6 cellular contexts compared by ENCODE assay signal in genomic region chr1:202968351-202968750, GRCh38. TPM values are rescaled to one million over a fixed set of nuclear protein-coding genes. Genes with fewer than 3 reads are reported as not detected.
DNase-seq lines count a peak whose midpoint lies in the region; ATAC-seq, FAIRE-seq and TF ChIP-seq lines count a peak whose summit lies in the region.

No MANE protein-coding gene starts in this region.

- TF ChIP-seq POLR2A in A549 (IDR thresholded peaks at IDR 0.05; ENCODE audit: low read length): no peak
- no peak for TF ChIP-seq POLR2A in HepG2 (IDR thresholded peaks at IDR 0.05; ENCODE audit: insufficient read depth in 1 of 2, low read depth in 2 of 2, low read length in 2 of 2)
- no peak for TF ChIP-seq POLR2A in GM12891 (IDR thresholded peaks at IDR 0.05; ENCODE audit: low read depth, low read length)

- TF ChIP-seq CTCF in A549 (IDR thresholded peaks at IDR 0.05): no peak
- TF ChIP-seq CTCF in HepG2 (CRISPR knock-in tag; IDR thresholded peaks at IDR 0.05): no peak

- H3K4me1 ChIP-seq in A549 (peaks cover 10% of the 10 kb centered on the region; the same call in 2 of the 3 replicates), NT2/D1 (ENCODE audit: insufficient read depth, insufficient read length) (peaks cover 6% of the 10 kb centered on the region), HepG2 (ENCODE audit: insufficient read depth, low read length) (peaks cover 25% of the 10 kb centered on the region)

- H3K9me3 ChIP-seq in A549 (no peaks in the 10 kb centered on the region), NT2/D1 (ENCODE audit: insufficient read depth, low read length) (no peaks in the 10 kb centered on the region), HepG2 (ENCODE audit: low read length) (no peaks in the 10 kb centered on the region)

- POLR2A ChIA-PET in A549 (lab: Yijun Ruan, JAX): no interaction called here
- POLR2A ChIA-PET in HepG2 (lab: Yijun Ruan, JAX): interaction anchor here (1.0 to 1.9 kb wide), 4 partner anchors 39 to 160 kb away, joined by 4 to 11 read pairs (median 4); partner anchors contain the start of genes KDM5B, KLHL12 and TMEM183A

- H3K4me3 ChIP-seq in A549 (no peak overlapping the region), NT2/D1 (ENCODE audit: insufficient read length, low read depth) (peak overlapping the region; percentile 62), HepG2 (replicated peaks in 1 of 3; ENCODE audit: insufficient read depth in 1 of 3, low read depth in 2 of 3, low read length in 3 of 3) (peak overlapping the region; percentile 65 to 93 (median 78))

- in situ Hi-C loops in HepG2 (cut with HindIII; ENCODE audit: extremely low pct_ligation_motif_present, low pct_unique_long_range_greater_than_20kb): no loop called here

- ATAC-seq in A549: no peak
- ATAC-seq in HepG2: no peak
- ATAC-seq in HG02623 (IDR thresholded peaks at IDR 0.05; ENCODE audit: unreplicated experiment): no peak

- H2AFZ ChIP-seq in HepG2 (ENCODE audit: low read length): no peak overlapping the region

- no TSS peak for BruUV-seq in HepG2 (replicated peaks; lab: Mats Ljungman, UMichigan)

- H3K79me2 ChIP-seq in HepG2 (ENCODE audit: insufficient read depth, low read length): no peaks in the 10 kb centered on the region

- H3K27ac ChIP-seq in A549 (no peak overlapping the region), HepG2 (ENCODE audit: extremely low read length, insufficient read depth, low read length) (no peak overlapping the region)

- FAIRE-seq in A549 (lab: Jason Lieb, UNC): no peak
- no peak for FAIRE-seq in HepG2 (lab: Jason Lieb, UNC)
- no peak for FAIRE-seq in GM12891 (lab: Jason Lieb, UNC)

- peak overlapping the region; percentile 85 for H3K4me2 ChIP-seq in A549
- peak overlapping the region; percentile 96 for H3K4me2 ChIP-seq in HepG2 (ENCODE audit: low read depth, low read length)

- H4K20me1 ChIP-seq in HepG2 (ENCODE audit: insufficient read depth, low read length): no peaks in the 10 kb centered on the region

- no peak for TF ChIP-seq RAD21 in A549 (conservative IDR thresholded peaks at IDR 0.05 in 1 of 2, IDR thresholded peaks at IDR 0.05 in 1 of 2)
- no peak for TF ChIP-seq RAD21 in HepG2 (CRISPR knock-in tag; IDR thresholded peaks at IDR 0.05)

- intact Hi-C loops in HepG2 (cut with micrococcal nuclease; ENCODE audit: unreplicated experiment): loop anchor here (2.0 kb wide), 1 partner anchor 42 kb away; the partner anchor contains the start of gene KLHL12

- CTCF ChIA-PET in A549 (lab: Yijun Ruan, JAX): interaction anchor here (0.7 to 1.6 kb wide), 8 partner anchors 10 to 57 kb away, joined by 3 to 6 read pairs (median 3); no protein-coding TSS in a partner anchor
- CTCF ChIA-PET in HepG2 (lab: Yijun Ruan, JAX; ENCODE audit: low intra/inter-chr PET ratio, low total read pairs): interaction anchor here (1.4 kb wide), 1 partner anchor 42 kb away, joined by 7 read pairs; the partner anchor contains the start of gene KLHL12

- WGBS in A549 (ENCODE audit: missing lambda C conversion rate): 80% methylated on average over 3 of the region's 3 CpGs
- WGBS in HepG2 (ENCODE audit: low lambda C conversion rate): 2% methylated on average over 3 of the region's 3 CpGs

- H3K27me3 ChIP-seq in NT2/D1 (ENCODE audit: insufficient read depth, insufficient read length) (peaks cover 5% of the 10 kb centered on the region), HepG2 (ENCODE audit: control insufficient read depth in 1 of 2, insufficient read depth in 2 of 2, low read length in 2 of 2) (0 out of 5 replicates have a peak, but pooled peaks cover 0 to 6% of the 10 kb centered on the region in 2 experiments)

- H3K36me3 ChIP-seq in NT2/D1 (ENCODE audit: insufficient read depth, insufficient read length, low read length): peaks cover 27% of the 10 kb centered on the region
- H3K36me3 ChIP-seq in HepG2 (replicated peaks in 1 of 2; ENCODE audit: control insufficient read depth in 1 of 2, insufficient read depth in 2 of 2, low read length in 2 of 2): 0 out of 5 replicates have a peak, but pooled peaks cover 0 to 1% of the 10 kb centered on the region in 2 experiments

- TF ChIP-seq EP300 in A549 (IDR thresholded peaks at IDR 0.05): no peak
- no peak for TF ChIP-seq EP300 in HepG2 (IDR thresholded peaks at IDR 0.05; ENCODE audit: low read depth in 2 of 2, low read length in 2 of 2)
- TF ChIP-seq EP300 in HepG2 (CRISPR knock-in tag; IDR thresholded peaks at IDR 0.05; ENCODE audit: borderline replicate concordance): no peak

- DNase-seq in A549 (ENCODE audit: low read depth in 1 of 2, low spot score in 1 of 2): no peak
- DNase-seq in NT2/D1 (ENCODE audit: low read depth, low spot score): no peak
- DNase-seq in HepG2 (ENCODE audit: low spot score): no peak
- DNase-seq in GM12891 (ENCODE audit: insufficient read length, low spot score): no peak
- no peak for DNase-seq in HT-29 (ENCODE audit: low spot score)

- H3K9ac ChIP-seq in NT2/D1 (ENCODE audit: insufficient read length, low read depth) (peak overlapping the region; percentile 82), HepG2 (ENCODE audit: insufficient read depth, low read depth, low read length) (peak overlapping the region; percentile 57)

RNA-seq across cellular contexts. Expression of gene CYB5R1, which starts 1.3 kb away (rescaled TPM):
- 15.9 and 19.0 TPM in 2 replicates for polyA plus RNA-seq in A549 (2011; rRNA removed)
- 14.2 and 15.8 TPM in 2 replicates for polyA plus RNA-seq in A549 (2012; cell fraction: cytosol; rRNA removed)
- polyA plus RNA-seq in A549 (2012; cell fraction: nucleus; rRNA removed): 18.7 and 19.8 TPM in 2 replicates
- 16.5 to 19.3 TPM (median 19.3 TPM) in 3 replicates for polyA plus RNA-seq in A549 (2017; fragmentation: RNase III; extraction: RNeasy Plus Mini Kit Qiagen cat#74134 plus additional on column Dnase treatment)
- polyA minus RNA-seq in A549 (2011; rRNA and poly(A)+ RNA removed): 13.1 and 19.2 TPM in 2 replicates
- total RNA-seq in HepG2 (2016; rRNA removed; fragmentation: Illumina TruSeq; extraction: Trizol): 7.9 and 18.9 TPM in 2 replicates
- total RNA-seq in HepG2 (2016; cell fraction: cytosol; rRNA removed; fragmentation: Illumina TruSeq; extraction: Trizol; ENCODE audit: low read depth): 5.7 and 6.4 TPM in 2 replicates
- 7.2 and 19.9 TPM in 2 replicates for total RNA-seq in HepG2 (2016; cell fraction: insoluble cytoplasmic fraction; rRNA removed; fragmentation: Illumina TruSeq; extraction: Trizol)
- 6.6 and 8.2 TPM in 2 replicates for total RNA-seq in HepG2 (2016; cell fraction: membrane; rRNA removed; fragmentation: Illumina TruSeq; extraction: Trizol)
- total RNA-seq in HepG2 (2016; cell fraction: nucleus; rRNA removed; fragmentation: Illumina TruSeq; extraction: Trizol): 19.1 and 22.2 TPM in 2 replicates
- polyA plus RNA-seq in HepG2 (2011; rRNA removed): 18.7 and 21.4 TPM in 2 replicates
- polyA plus RNA-seq in HepG2 (2011; cell fraction: cytosol; rRNA removed): 16.6 and 18.4 TPM in 2 replicates
- 25.5 and 32.4 TPM in 2 replicates for polyA plus RNA-seq in HepG2 (2011; cell fraction: nucleus; rRNA removed)
- 19.2 and 20.3 TPM in 2 replicates for polyA plus RNA-seq in HepG2 (2012)
- polyA plus RNA-seq in HepG2 (2016; cell fraction: cytosol; fragmentation: Illumina TruSeq; extraction: Trizol; ENCODE audit: low read depth): 4.6 and 5.2 TPM in 2 replicates
- 7.2 and 8.0 TPM in 2 replicates for polyA plus RNA-seq in HepG2 (2016; cell fraction: insoluble cytoplasmic fraction; fragmentation: Illumina TruSeq; extraction: Trizol; ENCODE audit: low read depth)
- polyA plus RNA-seq in HepG2 (2016; cell fraction: membrane; fragmentation: Illumina TruSeq; extraction: Trizol; ENCODE audit: low read depth): 5.6 and 6.0 TPM in 2 replicates
- polyA plus RNA-seq in HepG2 (2016; cell fraction: nucleus; fragmentation: Illumina TruSeq; extraction: Trizol; ENCODE audit: insufficient read depth, low read depth): 28.5 and 33.9 TPM in 2 replicates
- 28.9 and 38.2 TPM in 2 replicates for polyA minus RNA-seq in HepG2 (2011; rRNA and poly(A)+ RNA removed; ENCODE audit: low replicate concordance)
- polyA minus RNA-seq in HepG2 (2011; cell fraction: cytosol; rRNA and poly(A)+ RNA removed): 6.5 and 12.1 TPM in 2 replicates
- 21.4 and 21.9 TPM in 2 replicates for polyA minus RNA-seq in HepG2 (2011; cell fraction: nucleus; rRNA and poly(A)+ RNA removed)
- 12.9 TPM for polyA plus RNA-seq in GM12891 (2012; ENCODE audit: low read depth, missing spikeins)
- total RNA-seq in HT-29 (2014; rRNA removed; shearing (Covaris generic)): 27.5 and 38.5 TPM in 2 replicates

RNA-seq across cellular contexts. Expression of gene ADIPOR1, which starts 10.2 kb away (rescaled TPM):
- 131 and 149 TPM in 2 replicates for polyA plus RNA-seq in A549 (2011; rRNA removed)
- 64.2 and 82.2 TPM in 2 replicates for polyA plus RNA-seq in A549 (2012; cell fraction: cytosol; rRNA removed)
- polyA plus RNA-seq in A549 (2012; cell fraction: nucleus; rRNA removed): 28.4 and 37.9 TPM in 2 replicates
- polyA plus RNA-seq in A549 (2017; fragmentation: RNase III; extraction: RNeasy Plus Mini Kit Qiagen cat#74134 plus additional on column Dnase treatment): 51.4 to 56.4 TPM (median 55.2 TPM) in 3 replicates
- polyA minus RNA-seq in A549 (2011; rRNA and poly(A)+ RNA removed): 152 and 176 TPM in 2 replicates
- 55.7 and 60.0 TPM in 2 replicates for total RNA-seq in HepG2 (2016; rRNA removed; fragmentation: Illumina TruSeq; extraction: Trizol)
- total RNA-seq in HepG2 (2016; cell fraction: cytosol; rRNA removed; fragmentation: Illumina TruSeq; extraction: Trizol; ENCODE audit: low read depth): 116 and 119 TPM in 2 replicates
- 55.1 and 57.7 TPM in 2 replicates for total RNA-seq in HepG2 (2016; cell fraction: insoluble cytoplasmic fraction; rRNA removed; fragmentation: Illumina TruSeq; extraction: Trizol)
- total RNA-seq in HepG2 (2016; cell fraction: membrane; rRNA removed; fragmentation: Illumina TruSeq; extraction: Trizol): 200 TPM in 2 replicates
- 26.3 and 33.3 TPM in 2 replicates for total RNA-seq in HepG2 (2016; cell fraction: nucleus; rRNA removed; fragmentation: Illumina TruSeq; extraction: Trizol)
- polyA plus RNA-seq in HepG2 (2011; rRNA removed): 124 and 141 TPM in 2 replicates
- 127 and 156 TPM in 2 replicates for polyA plus RNA-seq in HepG2 (2011; cell fraction: cytosol; rRNA removed)
- 50.3 and 53.5 TPM in 2 replicates for polyA plus RNA-seq in HepG2 (2011; cell fraction: nucleus; rRNA removed)
- 65.7 and 73.9 TPM in 2 replicates for polyA plus RNA-seq in HepG2 (2012)
- polyA plus RNA-seq in HepG2 (2016; cell fraction: cytosol; fragmentation: Illumina TruSeq; extraction: Trizol; ENCODE audit: low read depth): 178 and 186 TPM in 2 replicates
- 75.5 and 80.9 TPM in 2 replicates for polyA plus RNA-seq in HepG2 (2016; cell fraction: insoluble cytoplasmic fraction; fragmentation: Illumina TruSeq; extraction: Trizol; ENCODE audit: low read depth)
- 224 and 225 TPM in 2 replicates for polyA plus RNA-seq in HepG2 (2016; cell fraction: membrane; fragmentation: Illumina TruSeq; extraction: Trizol; ENCODE audit: low read depth)
- 58.1 and 58.4 TPM in 2 replicates for polyA plus RNA-seq in HepG2 (2016; cell fraction: nucleus; fragmentation: Illumina TruSeq; extraction: Trizol; ENCODE audit: insufficient read depth, low read depth)
- 194 and 401 TPM in 2 replicates for polyA minus RNA-seq in HepG2 (2011; rRNA and poly(A)+ RNA removed; ENCODE audit: low replicate concordance)
- polyA minus RNA-seq in HepG2 (2011; cell fraction: cytosol; rRNA and poly(A)+ RNA removed): 65.3 and 71.4 TPM in 2 replicates
- 39.9 and 41.4 TPM in 2 replicates for polyA minus RNA-seq in HepG2 (2011; cell fraction: nucleus; rRNA and poly(A)+ RNA removed)
- polyA plus RNA-seq in GM12891 (2012; ENCODE audit: low read depth, missing spikeins): 37.8 TPM
- 105 and 117 TPM in 2 replicates for total RNA-seq in HT-29 (2014; rRNA removed; shearing (Covaris generic))

RNA-seq across cellular contexts. Expression of gene TMEM183A, which starts 38.8 kb away (rescaled TPM):
- polyA plus RNA-seq in A549 (2011; rRNA removed): 114 and 123 TPM in 2 replicates
- polyA plus RNA-seq in A549 (2012; cell fraction: cytosol; rRNA removed): 61.0 and 67.8 TPM in 2 replicates
- 40.6 and 60.6 TPM in 2 replicates for polyA plus RNA-seq in A549 (2012; cell fraction: nucleus; rRNA removed)
- 46.3 to 49.4 TPM (median 48.4 TPM) in 3 replicates for polyA plus RNA-seq in A549 (2017; fragmentation: RNase III; extraction: RNeasy Plus Mini Kit Qiagen cat#74134 plus additional on column Dnase treatment)
- polyA minus RNA-seq in A549 (2011; rRNA and poly(A)+ RNA removed): 107 and 128 TPM in 2 replicates
- total RNA-seq in HepG2 (2016; rRNA removed; fragmentation: Illumina TruSeq; extraction: Trizol): 82.0 and 85.4 TPM in 2 replicates
- 117 and 147 TPM in 2 replicates for total RNA-seq in HepG2 (2016; cell fraction: cytosol; rRNA removed; fragmentation: Illumina TruSeq; extraction: Trizol; ENCODE audit: low read depth)
- total RNA-seq in HepG2 (2016; cell fraction: insoluble cytoplasmic fraction; rRNA removed; fragmentation: Illumina TruSeq; extraction: Trizol): 82.0 and 82.7 TPM in 2 replicates
- total RNA-seq in HepG2 (2016; cell fraction: membrane; rRNA removed; fragmentation: Illumina TruSeq; extraction: Trizol): 214 and 215 TPM in 2 replicates
- 59.5 and 61.7 TPM in 2 replicates for total RNA-seq in HepG2 (2016; cell fraction: nucleus; rRNA removed; fragmentation: Illumina TruSeq; extraction: Trizol)
- 56.2 and 59.7 TPM in 2 replicates for polyA plus RNA-seq in HepG2 (2011; rRNA removed)
- 65.4 and 69.6 TPM in 2 replicates for polyA plus RNA-seq in HepG2 (2011; cell fraction: cytosol; rRNA removed)
- polyA plus RNA-seq in HepG2 (2011; cell fraction: nucleus; rRNA removed): 86.6 and 92.4 TPM in 2 replicates
- polyA plus RNA-seq in HepG2 (2012): 28.1 and 30.6 TPM in 2 replicates
- polyA plus RNA-seq in HepG2 (2016; cell fraction: cytosol; fragmentation: Illumina TruSeq; extraction: Trizol; ENCODE audit: low read depth): 140 and 156 TPM in 2 replicates
- 69.4 and 76.0 TPM in 2 replicates for polyA plus RNA-seq in HepG2 (2016; cell fraction: insoluble cytoplasmic fraction; fragmentation: Illumina TruSeq; extraction: Trizol; ENCODE audit: low read depth)
- 186 and 191 TPM in 2 replicates for polyA plus RNA-seq in HepG2 (2016; cell fraction: membrane; fragmentation: Illumina TruSeq; extraction: Trizol; ENCODE audit: low read depth)
- 82.0 and 83.2 TPM in 2 replicates for polyA plus RNA-seq in HepG2 (2016; cell fraction: nucleus; fragmentation: Illumina TruSeq; extraction: Trizol; ENCODE audit: insufficient read depth, low read depth)
- 142 and 277 TPM in 2 replicates for polyA minus RNA-seq in HepG2 (2011; rRNA and poly(A)+ RNA removed; ENCODE audit: low replicate concordance)
- polyA minus RNA-seq in HepG2 (2011; cell fraction: cytosol; rRNA and poly(A)+ RNA removed): 22.9 and 28.1 TPM in 2 replicates
- polyA minus RNA-seq in HepG2 (2011; cell fraction: nucleus; rRNA and poly(A)+ RNA removed): 96.7 and 106 TPM in 2 replicates
- polyA plus RNA-seq in GM12891 (2012; ENCODE audit: low read depth, missing spikeins): 47.6 TPM
- 92.5 and 94.2 TPM in 2 replicates for total RNA-seq in HT-29 (2014; rRNA removed; shearing (Covaris generic))

RNA-seq across cellular contexts. Expression of gene KLHL12, which starts 41.3 kb away (rescaled TPM):
- polyA plus RNA-seq in A549 (2011; rRNA removed) (59.4 and 60.3 TPM in 2 replicates), A549 (2017; fragmentation: RNase III; extraction: RNeasy Plus Mini Kit Qiagen cat#74134 plus additional on column Dnase treatment) (18.2 to 19.9 TPM (median 19.4 TPM) in 3 replicates), HepG2 (2011; rRNA removed) (18.4 and 19.2 TPM in 2 replicates)
- polyA plus RNA-seq in A549 (2012; cell fraction: cytosol; rRNA removed): 12.6 and 14.3 TPM in 2 replicates
- polyA plus RNA-seq in A549 (2012; cell fraction: nucleus; rRNA removed): 11.6 and 21.6 TPM in 2 replicates
- polyA minus RNA-seq in A549 (2011; rRNA and poly(A)+ RNA removed): 33.9 and 35.8 TPM in 2 replicates
- 25.2 and 34.2 TPM in 2 replicates for total RNA-seq in HepG2 (2016; rRNA removed; fragmentation: Illumina TruSeq; extraction: Trizol)
- 7.3 and 7.9 TPM in 2 replicates for total RNA-seq in HepG2 (2016; cell fraction: cytosol; rRNA removed; fragmentation: Illumina TruSeq; extraction: Trizol; ENCODE audit: low read depth)
- total RNA-seq in HepG2 (2016; cell fraction: insoluble cytoplasmic fraction; rRNA removed; fragmentation: Illumina TruSeq; extraction: Trizol): 26.4 and 33.3 TPM in 2 replicates
- total RNA-seq in HepG2 (2016; cell fraction: membrane; rRNA removed; fragmentation: Illumina TruSeq; extraction: Trizol): 21.4 and 23.3 TPM in 2 replicates
- total RNA-seq in HepG2 (2016; cell fraction: nucleus; rRNA removed; fragmentation: Illumina TruSeq; extraction: Trizol): 17.6 and 18.9 TPM in 2 replicates
- 10.6 and 14.8 TPM in 2 replicates for polyA plus RNA-seq in HepG2 (2011; cell fraction: cytosol; rRNA removed)
- polyA plus RNA-seq in HepG2 (2011; cell fraction: nucleus; rRNA removed): 15.6 and 19.5 TPM in 2 replicates
- 11.2 and 13.3 TPM in 2 replicates for polyA plus RNA-seq in HepG2 (2012)
- 6.3 and 7.2 TPM in 2 replicates for polyA plus RNA-seq in HepG2 (2016; cell fraction: cytosol; fragmentation: Illumina TruSeq; extraction: Trizol; ENCODE audit: low read depth)
- polyA plus RNA-seq in HepG2 (2016; cell fraction: insoluble cytoplasmic fraction; fragmentation: Illumina TruSeq; extraction: Trizol; ENCODE audit: low read depth): 24.9 and 26.5 TPM in 2 replicates
- 13.6 and 14.2 TPM in 2 replicates for polyA plus RNA-seq in HepG2 (2016; cell fraction: membrane; fragmentation: Illumina TruSeq; extraction: Trizol; ENCODE audit: low read depth)
- 23.9 and 24.7 TPM in 2 replicates for polyA plus RNA-seq in HepG2 (2016; cell fraction: nucleus; fragmentation: Illumina TruSeq; extraction: Trizol; ENCODE audit: insufficient read depth, low read depth)
- 20.4 and 27.5 TPM in 2 replicates for polyA minus RNA-seq in HepG2 (2011; rRNA and poly(A)+ RNA removed; ENCODE audit: low replicate concordance)
- polyA minus RNA-seq in HepG2 (2011; cell fraction: cytosol; rRNA and poly(A)+ RNA removed): 10.0 and 11.4 TPM in 2 replicates
- 17.6 and 26.7 TPM in 2 replicates for polyA minus RNA-seq in HepG2 (2011; cell fraction: nucleus; rRNA and poly(A)+ RNA removed)
- polyA plus RNA-seq in GM12891 (2012; ENCODE audit: low read depth, missing spikeins): 24.4 TPM
- total RNA-seq in HT-29 (2014; rRNA removed; shearing (Covaris generic)): 12.7 and 15.3 TPM in 2 replicates

RNA-seq across cellular contexts. Expression of gene PPFIA4, which starts 57.9 kb away (rescaled TPM):
- polyA plus RNA-seq in A549 (2011; rRNA removed) (0.47 and 1.0 TPM in 2 replicates), A549 (2017; fragmentation: RNase III; extraction: RNeasy Plus Mini Kit Qiagen cat#74134 plus additional on column Dnase treatment) (0.33 to 0.63 TPM (median 0.44 TPM) in 3 replicates), HepG2 (2011; rRNA removed) (5.4 and 6.4 TPM in 2 replicates)
- polyA plus RNA-seq in A549 (2012; cell fraction: cytosol; rRNA removed): 0.45 and 0.60 TPM in 2 replicates
- 2.9 and 3.3 TPM in 2 replicates for polyA plus RNA-seq in A549 (2012; cell fraction: nucleus; rRNA removed)
- polyA minus RNA-seq in A549 (2011; rRNA and poly(A)+ RNA removed): 0.73 and 1.6 TPM in 2 replicates
- not detected in 2 replicates for total RNA-seq in HepG2 (2016; rRNA removed; fragmentation: Illumina TruSeq; extraction: Trizol)
- total RNA-seq in HepG2 (2016; cell fraction: cytosol; rRNA removed; fragmentation: Illumina TruSeq; extraction: Trizol; ENCODE audit: low read depth): not detected in 2 replicates
- total RNA-seq in HepG2 (2016; cell fraction: insoluble cytoplasmic fraction; rRNA removed; fragmentation: Illumina TruSeq; extraction: Trizol): 0.15 TPM in 1 of 2 replicates, not detected in the other
- not detected in 2 replicates for total RNA-seq in HepG2 (2016; cell fraction: membrane; rRNA removed; fragmentation: Illumina TruSeq; extraction: Trizol)
- 0.12 TPM in 1 of 2 replicates, not detected in the other for total RNA-seq in HepG2 (2016; cell fraction: nucleus; rRNA removed; fragmentation: Illumina TruSeq; extraction: Trizol)
- 0.67 and 1.6 TPM in 2 replicates for polyA plus RNA-seq in HepG2 (2011; cell fraction: cytosol; rRNA removed)
- 76.9 and 115 TPM in 2 replicates for polyA plus RNA-seq in HepG2 (2011; cell fraction: nucleus; rRNA removed)
- 3.1 and 4.4 TPM in 2 replicates for polyA plus RNA-seq in HepG2 (2012)
- not detected in 2 replicates for polyA plus RNA-seq in HepG2 (2016; cell fraction: cytosol; fragmentation: Illumina TruSeq; extraction: Trizol; ENCODE audit: low read depth)
- not detected in 2 replicates for polyA plus RNA-seq in HepG2 (2016; cell fraction: insoluble cytoplasmic fraction; fragmentation: Illumina TruSeq; extraction: Trizol; ENCODE audit: low read depth)
- polyA plus RNA-seq in HepG2 (2016; cell fraction: membrane; fragmentation: Illumina TruSeq; extraction: Trizol; ENCODE audit: low read depth): not detected in 2 replicates
- polyA plus RNA-seq in HepG2 (2016; cell fraction: nucleus; fragmentation: Illumina TruSeq; extraction: Trizol; ENCODE audit: insufficient read depth, low read depth): 0.07 and 0.44 TPM in 2 replicates
- polyA minus RNA-seq in HepG2 (2011; rRNA and poly(A)+ RNA removed; ENCODE audit: low replicate concordance): 0.72 and 10.8 TPM in 2 replicates
- 0.49 and 0.62 TPM in 2 replicates for polyA minus RNA-seq in HepG2 (2011; cell fraction: cytosol; rRNA and poly(A)+ RNA removed)
- 19.8 and 25.9 TPM in 2 replicates for polyA minus RNA-seq in HepG2 (2011; cell fraction: nucleus; rRNA and poly(A)+ RNA removed)
- 21.6 TPM for polyA plus RNA-seq in GM12891 (2012; ENCODE audit: low read depth, missing spikeins)
- total RNA-seq in HT-29 (2014; rRNA removed; shearing (Covaris generic)): 0.08 and 0.16 TPM in 2 replicates
